Comparison of ENCODE assay signal across 8 cellular contexts in the genomic region with DNA sequence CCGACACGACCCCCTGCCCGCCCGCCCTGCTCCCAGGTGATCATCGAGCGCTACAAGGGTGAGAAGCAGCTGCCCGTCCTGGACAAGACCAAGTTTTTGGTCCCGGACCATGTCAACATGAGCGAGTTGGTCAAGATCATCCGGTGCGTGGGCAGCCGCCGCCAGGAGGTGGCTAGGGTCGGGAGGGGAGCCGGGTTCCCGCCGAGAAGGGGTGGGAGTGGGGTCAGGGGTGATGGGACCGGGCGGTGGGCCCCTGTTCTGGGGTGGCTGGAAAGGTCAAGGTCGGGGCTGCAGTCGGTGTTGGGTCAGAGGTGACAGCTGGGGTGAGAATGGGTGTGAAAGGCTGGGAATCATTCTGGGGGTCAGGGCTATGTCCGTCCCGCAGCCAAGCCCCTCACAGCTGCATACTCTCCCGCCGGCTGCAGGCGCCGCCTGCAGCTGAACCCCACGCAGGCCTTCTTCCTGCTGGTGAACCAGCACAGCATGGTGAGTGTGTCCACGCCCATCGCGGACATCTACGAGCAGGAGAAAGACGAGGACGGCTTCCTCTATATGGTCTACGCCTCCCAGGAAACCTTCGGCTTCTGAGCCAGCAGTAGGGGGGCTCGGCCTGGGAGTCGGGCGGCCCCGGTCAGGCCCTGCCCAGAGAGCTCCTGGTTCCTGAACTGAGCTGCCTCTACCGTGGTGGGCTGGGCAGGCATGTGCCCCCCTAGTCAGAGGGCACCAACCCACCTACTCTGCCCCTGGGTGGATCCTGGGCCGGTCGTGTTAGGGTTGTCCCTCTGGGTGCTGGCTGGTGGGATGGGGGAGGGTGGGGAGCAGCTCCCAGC. TPM values are rescaled to one million over a fixed set of nuclear protein-coding genes. Genes with fewer than 3 reads are reported as not detected.
DNase-seq lines count a peak whose midpoint lies in the region; ATAC-seq and TF ChIP-seq lines count a peak whose summit lies in the region.

No MANE protein-coding gene starts in this region.

- peak overlapping the region; percentile 65 to 85 for H3K27ac Mint-ChIP-seq in T-cell
- peak overlapping the region; percentile 42 for H3K27ac Mint-ChIP-seq in neural progenitor cell

- ATAC-seq in T-cell (replicated peaks in 1 of 4): no peak
- ATAC-seq in esophagus mucosa: peak; percentile 8
- ATAC-seq in GM18873 (IDR thresholded peaks at IDR 0.05; ENCODE audit: low FRiP score, unreplicated experiment): no peak

- DNase-seq in AG04450 (ENCODE audit: low read depth, low spot score): no peak
- DNase-seq in T-cell: peak in 6 of 34 experiments; percentile 4 to 23 (median 11)
- peak; percentile 20 for DNase-seq in neural progenitor cell (ENCODE audit: low spot score)
- DNase-seq in HCEC 1CT: no peak
- DNase-seq in NCI-H226: no peak
- DNase-seq in NCI-H82 treated with DMSO at 0.1 percent for 48 hours (lab: John Stamatoyannopoulos, UW; ENCODE audit: unreplicated experiment): no peak

- H3K4me2 ChIP-seq in neural progenitor cell: peak overlapping the region; percentile 76

- H3K9me3 Mint-ChIP-seq in T-cell: no peaks in the 10 kb centered on the region
- H3K9me3 Mint-ChIP-seq in neural progenitor cell: no peaks in the 10 kb centered on the region

- TF ChIP-seq CTCF in AG04450 (IDR thresholded peaks at IDR 0.05; ENCODE audit: low read depth, low read length) (no peak), neural progenitor cell (IDR thresholded peaks at IDR 0.05) (no peak)

- no peaks in the 10 kb centered on the region for H3K36me3 Mint-ChIP-seq in T-cell
- peaks cover 2% of the 10 kb centered on the region for H3K36me3 Mint-ChIP-seq in neural progenitor cell

- H3K27me3 ChIP-seq in AG04450 (ENCODE audit: control insufficient read depth, insufficient read depth, low read length) (no peaks in the 10 kb centered on the region), neural progenitor cell (peaks cover 30% of the 10 kb centered on the region)

- no peak overlapping the region for H3K9ac ChIP-seq in neural progenitor cell

- H4K20me1 ChIP-seq in neural progenitor cell (ENCODE audit: low read depth): peaks cover 11% of the 10 kb centered on the region

- H3F3A ChIP-seq in neural progenitor cell (ENCODE audit: low read depth): peaks cover 12% of the 10 kb centered on the region

- H3K36me3 ChIP-seq in neural progenitor cell: no peaks in the 10 kb centered on the region

- H3K9me3 ChIP-seq in AG04450 (ENCODE audit: control insufficient read depth, insufficient read depth, low read length): no peaks in the 10 kb centered on the region
- H3K9me3 ChIP-seq in neural progenitor cell (ENCODE audit: low read depth): no peaks in the 10 kb centered on the region

- CTCF ChIA-PET in AG04450 (lab: Charles Lee): interaction anchor here (1.4 kb wide), 1 partner anchor 210 kb away, joined by 5 read pairs; no protein-coding TSS in a partner anchor
- CTCF ChIA-PET in T-cell (lab: Charles Lee): no interaction called here

- H3K27ac ChIP-seq in AG04450 (ENCODE audit: low read depth, low read length) (no peak overlapping the region), neural progenitor cell (no peak overlapping the region)

- H3K79me2 ChIP-seq in neural progenitor cell (ENCODE audit: low read depth): no peaks in the 10 kb centered on the region

- POLR2A ChIA-PET in AG04450 (lab: Yijun Ruan, JAX): interaction anchor here (0.7 to 1.3 kb wide), 2 partner anchors 145 to 719 kb away, joined by 3 to 7 read pairs; a partner anchor contains a TSS
- POLR2A ChIA-PET in T-cell (lab: Charles Lee): no interaction called here

- H3K4me3 Mint-ChIP-seq in T-cell: peak overlapping the region; percentile 67 to 77 (median 74)
- H3K4me3 Mint-ChIP-seq in neural progenitor cell: peak overlapping the region; percentile 82

- H2AFZ ChIP-seq in neural progenitor cell (replicated peaks): no peak overlapping the region

- no peaks in the 10 kb centered on the region for H3K4me1 ChIP-seq in neural progenitor cell

- H3K4me1 Mint-ChIP-seq in T-cell: peaks cover 12 to 16% (median 15%) of the 10 kb centered on the region in 3 donors
- H3K4me1 Mint-ChIP-seq in neural progenitor cell: no peaks in the 10 kb centered on the region

- peak overlapping the region; percentile 67 for H3K4me3 ChIP-seq in AG04450 (ENCODE audit: low read depth, low read length)
- peak overlapping the region; percentile 60 for H3K4me3 ChIP-seq in neural progenitor cell

- no peaks in the 10 kb centered on the region for H3K27me3 Mint-ChIP-seq in T-cell
- peaks cover 2% of the 10 kb centered on the region for H3K27me3 Mint-ChIP-seq in neural progenitor cell (ENCODE audit: insufficient read depth, low read depth)

RNA-seq across cellular contexts. Expression of a gene that starts 1.0 kb away (rescaled TPM):
- polyA plus RNA-seq in AG04450 (2011; rRNA removed): 15.9 and 26.7 TPM in 2 replicates
- 13.2 and 18.9 TPM in 2 replicates for polyA minus RNA-seq in AG04450 (2011; rRNA and poly(A)+ RNA removed)
- total RNA-seq in T-cell (10 to 100 TPM in 2 of 5 donors, 1 to 10 TPM in 3; 2.3 to 15.5 (median 2.6) TPM), esophagus mucosa (7.0 TPM), neural progenitor cell (ENCODE audit: low replicate concordance) (5.5 and 8.5 TPM in 2 replicates)

RNA-seq across cellular contexts. Expression of a gene that starts 43.3 kb away (rescaled TPM):
- polyA plus RNA-seq in AG04450 (2011; rRNA removed): 256 and 325 TPM in 2 replicates
- polyA minus RNA-seq in AG04450 (2011; rRNA and poly(A)+ RNA removed): 234 and 264 TPM in 2 replicates
- 10 to 100 TPM; 49.6 to 83.6 (median 73.8) TPM for total RNA-seq in T-cell
- 80.7 TPM for total RNA-seq in esophagus mucosa
- total RNA-seq in neural progenitor cell (ENCODE audit: low replicate concordance): 73.1 and 106 TPM in 2 replicates
